8 cellular contexts compared by ENCODE assay signal in the genomic region with DNA sequence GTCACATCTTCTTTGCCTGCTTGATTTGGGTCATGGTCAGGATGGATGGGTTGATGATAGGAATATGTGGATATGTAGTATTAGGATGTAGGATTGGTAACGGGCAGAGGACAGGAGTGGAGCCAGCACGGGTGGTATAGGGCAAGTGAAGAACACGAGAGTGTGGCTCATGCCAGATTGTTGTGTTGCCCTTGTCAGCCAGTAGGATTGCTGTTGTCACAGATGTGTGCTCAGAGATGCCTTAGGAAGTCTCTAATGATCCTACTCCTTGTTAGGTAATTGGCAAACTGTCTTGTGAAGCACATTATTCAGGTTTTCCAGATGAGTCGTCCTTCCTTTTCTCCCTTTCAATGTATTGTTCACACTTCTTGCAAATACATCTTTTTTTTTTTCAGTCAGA. TPM values are rescaled to one million over a fixed set of nuclear protein-coding genes. Genes with fewer than 3 reads are reported as not detected.
DNase-seq lines count a peak whose midpoint lies in the region; ATAC-seq and TF ChIP-seq lines count a peak whose summit lies in the region.

No MANE protein-coding gene starts in this region.

- no peaks in the 10 kb centered on the region for H4K20me1 ChIP-seq in OCI-LY7 (ENCODE audit: insufficient read depth, low read length)

- H3K9me3 ChIP-seq in CD4-positive, CD25-positive, alpha-beta regulatory T cell (ENCODE audit: control insufficient read depth in 2 of 2, low read length in 2 of 2), result no peaks in the 10 kb centered on the region
- peaks cover 7% of the 10 kb centered on the region; the same call in 1 of the 2 replicates for H3K9me3 ChIP-seq in OCI-LY7 (ENCODE audit: low read length)

- peaks cover 7% of the 10 kb centered on the region for H3K4me1 ChIP-seq in CD4-positive, CD25-positive, alpha-beta regulatory T cell (ENCODE audit: control insufficient read depth, insufficient read depth, low read length, poor library complexity, severe bottlenecking)
- H3K4me1 ChIP-seq in OCI-LY7 (ENCODE audit: insufficient read depth, low read length, poor library complexity, severe bottlenecking), result peaks cover 17% of the 10 kb centered on the region

- H3K36me3 ChIP-seq in CD4-positive, CD25-positive, alpha-beta regulatory T cell (ENCODE audit: control insufficient read depth, insufficient read depth, low read length), result no peaks in the 10 kb centered on the region
- no peaks in the 10 kb centered on the region; the same call in 1 of the 2 replicates for H3K36me3 ChIP-seq in OCI-LY7 (ENCODE audit: insufficient read depth, low read length)

- no peaks in the 10 kb centered on the region for H3K27me3 ChIP-seq in CD4-positive, CD25-positive, alpha-beta regulatory T cell (ENCODE audit: control insufficient read depth, insufficient read depth, low read length)

- no peak overlapping the region for H3K27ac Mint-ChIP-seq in CD4-positive, CD25-positive, alpha-beta regulatory T cell

- H3K79me2 ChIP-seq in OCI-LY7 (ENCODE audit: insufficient read depth, low read depth, low read length), result peaks cover 6% of the 10 kb centered on the region; the same call in 1 of the 2 replicates

- H3K27me3 Mint-ChIP-seq in CD4-positive, CD25-positive, alpha-beta regulatory T cell, result peaks cover 4% of the 10 kb centered on the region

- peak; percentile 74 for TF ChIP-seq CTCF in OCI-LY7 (conservative IDR thresholded peaks at IDR 0.05; ENCODE audit: low read length)

- ATAC-seq in CD4-positive, CD25-positive, alpha-beta regulatory T cell (ENCODE audit: low read depth in 2 of 2), result peak; percentile 53 to 74
- ATAC-seq in GM18870 (IDR thresholded peaks at IDR 0.05; ENCODE audit: unreplicated experiment) (peak; percentile 73), HG03039 (IDR thresholded peaks at IDR 0.05; ENCODE audit: unreplicated experiment) (peak; percentile 89)

- no TSS peak for BruUV-seq in OCI-LY7 (replicated peaks; lab: Mats Ljungman, UMichigan)

- H3K9me3 Mint-ChIP-seq in CD4-positive, CD25-positive, alpha-beta regulatory T cell, result no peaks in the 10 kb centered on the region

- H2AFZ ChIP-seq in OCI-LY7 (ENCODE audit: low read length), result no peak overlapping the region

- H3K9me2 ChIP-seq in OCI-LY7 (ENCODE audit: insufficient read depth, low read length), result no peaks in the 10 kb centered on the region

- H3K36me3 Mint-ChIP-seq in CD4-positive, CD25-positive, alpha-beta regulatory T cell, result peaks cover 4% of the 10 kb centered on the region

- H3K27ac ChIP-seq in CD4-positive, CD25-positive, alpha-beta regulatory T cell (ENCODE audit: insufficient read depth, low read length, poor library complexity, severe bottlenecking), result no peak overlapping the region
- H3K27ac ChIP-seq in OCI-LY7 (ENCODE audit: low read depth, low read length, poor library complexity, severe bottlenecking), result no peak overlapping the region
- H3K27ac ChIP-seq in epithelial cell of prostate, result no peak overlapping the region

- H3K4me1 Mint-ChIP-seq in CD4-positive, CD25-positive, alpha-beta regulatory T cell, result peaks cover 0 to 14% (median 11%) of the 10 kb centered on the region in 4 donors

- POLR2A ChIA-PET in OCI-LY7 (lab: Charles Lee), result interaction anchor here (1.1 kb wide), 1 partner anchor 20 kb away, joined by 5 read pairs; no protein-coding TSS in a partner anchor

- intact Hi-C loops in OCI-LY7 (cut with micrococcal nuclease; ENCODE audit: unreplicated experiment), result no loop called here

- no peak overlapping the region for H3K4me3 Mint-ChIP-seq in CD4-positive, CD25-positive, alpha-beta regulatory T cell

- H3K4me2 ChIP-seq in OCI-LY7 (ENCODE audit: low read length), result no peak overlapping the region

- H3K4me3 ChIP-seq in CD4-positive, CD25-positive, alpha-beta regulatory T cell (ENCODE audit: low read depth, low read length), result no peak overlapping the region
- no peak overlapping the region for H3K4me3 ChIP-seq in OCI-LY7 (ENCODE audit: low read depth, low read length, poor library complexity, severe bottlenecking)

- CTCF ChIA-PET in OCI-LY7 (lab: Charles Lee; ENCODE audit: unreplicated experiment), result no interaction called here

- DNase-seq in CD4-positive, CD25-positive, alpha-beta regulatory T cell, result peak in 1 of 3 donors; percentile 25
- DNase-seq in OCI-LY7 (ENCODE audit: low spot score), result peak; percentile 56
- peak; percentile 34 for DNase-seq in epithelial cell of prostate (ENCODE audit: low read depth, low spot score)
- DNase-seq in pons (ENCODE audit: low spot score), result peak; percentile 29
- no peak for DNase-seq in middle frontal gyrus (ENCODE audit: extremely low spot score, low spot score)
- no peak for DNase-seq in ureter (ENCODE audit: low spot score)

RNA-seq across cellular contexts. Expression of gene ATP10D, which starts 5.5 kb away (rescaled TPM):
- total RNA-seq in CD4-positive, CD25-positive, alpha-beta regulatory T cell, result 3.5 TPM
- 1 to 10 TPM; 1.6 to 3.7 (median 2.5) TPM for polyA plus RNA-seq in CD4-positive, CD25-positive, alpha-beta regulatory T cell
- total RNA-seq in OCI-LY7 (2014; rRNA removed; shearing (Covaris generic)), result 6.2 and 11.7 TPM in 2 replicates
- 19.1 and 20.2 TPM in 2 replicates for total RNA-seq in OCI-LY7 (2022)
- 35.7 TPM for total RNA-seq in ureter

RNA-seq across cellular contexts. Expression of gene COMMD8, which starts 27.0 kb away (rescaled TPM):
- total RNA-seq in CD4-positive, CD25-positive, alpha-beta regulatory T cell, result 9.3 TPM
- 10 to 100 TPM; 37.0 to 52.8 (median 40.7) TPM for polyA plus RNA-seq in CD4-positive, CD25-positive, alpha-beta regulatory T cell
- 25.8 and 29.1 TPM in 2 replicates for total RNA-seq in OCI-LY7 (2014; rRNA removed; shearing (Covaris generic))
- 37.2 and 38.7 TPM in 2 replicates for total RNA-seq in OCI-LY7 (2022)
- 12.4 TPM for total RNA-seq in ureter

Comparison
In these comparisons a context has a peak if more than half of its experiments do, and no peak if none do; other contexts are left out.
1. DNase-seq: peak in OCI-LY7 (single experiment), epithelial cell of prostate (single experiment) and pons (single experiment); none in middle frontal gyrus (single experiment) and ureter (single experiment).
2. Peak in every context shown above with its lines, with median percentiles within 50 percentile points of each other: ATAC-seq.